Comparison of ENCODE assay signal across 15 cellular contexts in the genomic region with DNA sequence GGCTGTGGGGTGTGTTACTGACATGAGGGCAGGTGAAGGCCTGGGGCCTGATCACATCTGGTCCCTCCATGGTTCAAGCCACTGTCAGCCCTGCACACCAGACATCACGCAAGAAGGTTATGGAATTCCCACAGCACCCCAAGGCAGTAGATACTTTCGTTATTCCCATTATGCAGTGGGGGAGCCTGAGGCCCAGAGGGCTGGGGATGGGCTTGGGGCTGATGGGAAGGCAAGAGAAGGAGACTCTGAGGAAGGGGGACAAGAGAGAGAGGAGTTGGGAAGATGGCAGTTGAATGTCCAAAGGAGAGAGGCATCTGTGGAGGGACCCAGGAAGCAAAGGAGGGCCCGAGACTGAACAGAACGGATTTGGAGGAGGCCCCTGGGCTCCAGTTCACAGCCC. TPM values are rescaled to one million over a fixed set of nuclear protein-coding genes. Genes with fewer than 3 reads are reported as not detected.
DNase-seq lines count a peak whose midpoint lies in the region; ATAC-seq, FAIRE-seq and TF ChIP-seq lines count a peak whose summit lies in the region.
"Had no signal": no experiment of that assay in that cellular context is flagged by ENCODE, and none has a peak within 500 bp of the region (broad histone marks: within the 10 kb centered on the region; RNA-seq: fewer than 3 reads in every experiment).

No MANE protein-coding gene starts in this region.

- no peak; a peak in 1 of 4 replicates for TF ChIP-seq POLR2A in HepG2 (IDR thresholded peaks at IDR 0.05; ENCODE audit: insufficient read depth in 1 of 2, low read depth in 2 of 2, low read length in 2 of 2)
- TF ChIP-seq POLR2A in right lobe of liver (IDR thresholded peaks at IDR 0.05), result no peak

- H3K9me3 ChIP-seq in HepG2 (ENCODE audit: low read length) (no peaks in the 10 kb centered on the region), right lobe of liver (no peaks in the 10 kb centered on the region), left ventricle myocardium inferior (replicated peaks) (no peaks in the 10 kb centered on the region)
- H3K9me3 ChIP-seq: BLaER1 treated with 17β-estradiol and CSF1 and Interleukin-3, amounts not matched to agents 10 nM and 100 nM; HAP-1 had no signal

- H4K20me1 ChIP-seq in HepG2 (ENCODE audit: insufficient read depth, low read length), result peaks cover 3% of the 10 kb centered on the region

- in situ Hi-C loops in HepG2 (cut with HindIII; ENCODE audit: extremely low pct_ligation_motif_present, low pct_unique_long_range_greater_than_20kb), result loop anchor here (5.0 kb wide), 1 partner anchor 72 kb away; no protein-coding TSS in a partner anchor

- TF ChIP-seq EP300 in HepG2 (IDR thresholded peaks at IDR 0.05; ENCODE audit: low read depth in 2 of 2, low read length in 2 of 2) (no peak), HepG2 (CRISPR knock-in tag; IDR thresholded peaks at IDR 0.05; ENCODE audit: borderline replicate concordance) (no peak)

- H2AFZ ChIP-seq in HepG2 (ENCODE audit: low read length), result no peak overlapping the region

- no peaks in the 10 kb centered on the region for H3K79me2 ChIP-seq in HepG2 (ENCODE audit: insufficient read depth, low read length)

- peaks cover 23% of the 10 kb centered on the region for H3K4me1 Mint-ChIP-seq in central memory CD8-positive, alpha-beta T cell

- H3K9ac ChIP-seq in HepG2 (ENCODE audit: insufficient read depth, low read depth, low read length), result no peak overlapping the region
- H3K9ac ChIP-seq: BLaER1 treated with 17β-estradiol and CSF1 and Interleukin-3, amounts not matched to agents 10 nM and 100 nM had no signal

- ATAC-seq in HepG2 (no peak), right lobe of liver (no peak), foreskin keratinocyte (no peak)
- no peak for ATAC-seq in central memory CD8-positive, alpha-beta T cell (replicated peaks; ENCODE audit: extremely low read depth, poor library complexity, severe bottlenecking)
- ATAC-seq: Panc1 had no signal

- TF ChIP-seq RAD21 in HepG2 (CRISPR knock-in tag; IDR thresholded peaks at IDR 0.05), result no peak

- H3K27me3 ChIP-seq in HepG2 (ENCODE audit: control insufficient read depth in 1 of 2, insufficient read depth in 2 of 2, low read length in 2 of 2) (no peaks in the 10 kb centered on the region), right lobe of liver (no peaks in the 10 kb centered on the region), foreskin keratinocyte (no peaks in the 10 kb centered on the region), left ventricle myocardium inferior (ENCODE audit: low read depth) (no peaks in the 10 kb centered on the region)
- H3K27me3 ChIP-seq: BLaER1 treated with 17β-estradiol and CSF1 and Interleukin-3, amounts not matched to agents 10 nM and 100 nM had no signal

- no peak overlapping the region for H3K4me2 ChIP-seq in HepG2 (ENCODE audit: low read depth, low read length)
- H3K4me2 ChIP-seq: BLaER1 treated with 17β-estradiol and CSF1 and Interleukin-3, amounts not matched to agents 10 nM and 100 nM had no signal

- H3K27me3 Mint-ChIP-seq in central memory CD8-positive, alpha-beta T cell, result no peaks in the 10 kb centered on the region
- H3K27me3 Mint-ChIP-seq: IgD-negative memory B cell had no signal

- POLR2A ChIA-PET in HepG2 (lab: Yijun Ruan, JAX), result interaction anchor here (1.2 to 3.5 kb wide), 3 partner anchors 8 to 71 kb away, joined by 3 to 19 read pairs (median 9); no protein-coding TSS in a partner anchor

- CTCF ChIA-PET in HepG2 (lab: Yijun Ruan, JAX; ENCODE audit: low intra/inter-chr PET ratio, low total read pairs), result no interaction called here

- H3K36me3 Mint-ChIP-seq in central memory CD8-positive, alpha-beta T cell (ENCODE audit: insufficient read depth), result peaks cover 12% of the 10 kb centered on the region
- H3K36me3 Mint-ChIP-seq: IgD-negative memory B cell had no signal

- no TSS peak for BruUV-seq in HepG2 (replicated peaks; lab: Mats Ljungman, UMichigan)

- H3K9me3 Mint-ChIP-seq in central memory CD8-positive, alpha-beta T cell, result no peaks in the 10 kb centered on the region
- H3K9me3 Mint-ChIP-seq: IgD-negative memory B cell had no signal

- FAIRE-seq in HepG2 (lab: Jason Lieb, UNC), result no peak
- FAIRE-seq: GM12878 had no signal

- TF ChIP-seq CTCF in HepG2 (CRISPR knock-in tag; IDR thresholded peaks at IDR 0.05) (no peak), right lobe of liver (IDR thresholded peaks at IDR 0.05) (no peak), foreskin keratinocyte (conservative IDR thresholded peaks at IDR 0.05) (no peak), left ventricle myocardium inferior (IDR thresholded peaks at IDR 0.05; ENCODE audit: borderline replicate concordance) (no peak)

- H3K4me3 Mint-ChIP-seq in central memory CD8-positive, alpha-beta T cell, result no peak overlapping the region
- H3K4me3 Mint-ChIP-seq: IgD-negative memory B cell had no signal

- H3K4me1 ChIP-seq in HepG2 (ENCODE audit: insufficient read depth, low read length), result peaks cover 29% of the 10 kb centered on the region
- peaks cover 0 to 8% (median 3%) of the 10 kb centered on the region in 4 donors for H3K4me1 ChIP-seq in right lobe of liver
- no peaks in the 10 kb centered on the region for H3K4me1 ChIP-seq in foreskin keratinocyte
- peaks cover 7% of the 10 kb centered on the region for H3K4me1 ChIP-seq in left ventricle myocardium inferior
- H3K4me1 ChIP-seq: HAP-1 had no signal

- intact Hi-C loops in HepG2 (cut with micrococcal nuclease; ENCODE audit: unreplicated experiment), result no loop called here
- intact Hi-C loops in right lobe of liver (cut with DNase I), result loop anchor here (5.0 kb wide), 2 partner anchors 67 to 72 kb away; no protein-coding TSS in a partner anchor
- intact Hi-C loops in left ventricle myocardium inferior (cut with micrococcal nuclease), result loop anchor here (5.0 kb wide), 1 partner anchor 72 kb away; no protein-coding TSS in a partner anchor

- WGBS in HepG2 (ENCODE audit: low lambda C conversion rate), result 100% methylated on average over 4 of the region's 4 CpGs
- 100% methylated on average over 1 of the region's 4 CpGs for WGBS in right lobe of liver (ENCODE audit: insufficient coverage, low coverage, low lambda C conversion rate, missing lambda C conversion rate)

- H3K36me3 ChIP-seq in HepG2 (replicated peaks in 1 of 2; ENCODE audit: control insufficient read depth in 1 of 2, insufficient read depth in 2 of 2, low read length in 2 of 2) (peaks cover 8 to 18% of the 10 kb centered on the region in 2 experiments; a peak in 4 of 5 replicates), right lobe of liver (peaks cover 0 to 6% (median 0%) of the 10 kb centered on the region in 4 donors), left ventricle myocardium inferior (peaks cover 20% of the 10 kb centered on the region)

- no peak overlapping the region for H3K4me3 ChIP-seq in HepG2 (replicated peaks in 1 of 3; ENCODE audit: insufficient read depth in 1 of 3, low read depth in 2 of 3, low read length in 3 of 3)
- no peak overlapping the region for H3K4me3 ChIP-seq in right lobe of liver
- H3K4me3 ChIP-seq in left ventricle myocardium inferior, result no peak overlapping the region
- H3K4me3 ChIP-seq: BLaER1 treated with 17β-estradiol and CSF1 and Interleukin-3, amounts not matched to agents 10 nM and 100 nM; GM12878; HAP-1 had no signal

- peak; percentile 50 for DNase-seq in DMS53 (lab: John Stamatoyannopoulos, UW)
- DNase-seq in DMS53 treated with DMSO at 0.1 percent for 48 hours (lab: John Stamatoyannopoulos, UW; ENCODE audit: unreplicated experiment), result no peak
- DNase-seq in HepG2 (ENCODE audit: low spot score), result no peak
- DNase-seq in right lobe of liver, result no peak
- DNase-seq in central memory CD8-positive, alpha-beta T cell (ENCODE audit: low spot score in 2 of 2), result no peak
- no peak for DNase-seq in NCI-H2029 (lab: John Stamatoyannopoulos, UW)
- DNase-seq in foreskin keratinocyte, result no peak
- DNase-seq in left ventricle myocardium inferior, result no peak
- DNase-seq: Right ventricle myocardium superior had no signal

- H3K27ac ChIP-seq in HepG2 (ENCODE audit: extremely low read length, insufficient read depth, low read length) (no peak overlapping the region), right lobe of liver (no peak overlapping the region), foreskin keratinocyte (no peak overlapping the region), left ventricle myocardium inferior (replicated peaks) (no peak overlapping the region)
- H3K27ac ChIP-seq: BLaER1 treated with 17β-estradiol and CSF1 and Interleukin-3, amounts not matched to agents 10 nM and 100 nM had no signal

- H3K27ac Mint-ChIP-seq in central memory CD8-positive, alpha-beta T cell (ENCODE audit: low read depth), result peak overlapping the region; percentile 16

RNA-seq across cellular contexts. Expression of gene TRPV2, which starts 34.7 kb away (rescaled TPM):
- total RNA-seq in HepG2 (2016; rRNA removed; fragmentation: Illumina TruSeq; extraction: Trizol) (7.3 and 13.6 TPM in 2 replicates), right lobe of liver (1 to 10 TPM; 3.3 to 8.2 (median 4.8) TPM), foreskin keratinocyte (0.24 and 0.25 TPM in 2 replicates), left ventricle myocardium inferior (6.7 TPM)
- total RNA-seq in HepG2 (2016; cell fraction: cytosol; rRNA removed; fragmentation: Illumina TruSeq; extraction: Trizol; ENCODE audit: low read depth), result 3.5 and 3.8 TPM in 2 replicates
- total RNA-seq in HepG2 (2016; cell fraction: insoluble cytoplasmic fraction; rRNA removed; fragmentation: Illumina TruSeq; extraction: Trizol), result 6.3 and 14.4 TPM in 2 replicates
- 3.2 and 4.6 TPM in 2 replicates for total RNA-seq in HepG2 (2016; cell fraction: membrane; rRNA removed; fragmentation: Illumina TruSeq; extraction: Trizol)
- 9.6 and 14.3 TPM in 2 replicates for total RNA-seq in HepG2 (2016; cell fraction: nucleus; rRNA removed; fragmentation: Illumina TruSeq; extraction: Trizol)
- polyA plus RNA-seq in HepG2 (2011; rRNA removed) (21.3 and 37.6 TPM in 2 replicates), foreskin keratinocyte (0.10 and 0.11 TPM in 2 replicates)
- polyA plus RNA-seq in HepG2 (2011; cell fraction: cytosol; rRNA removed), result 20.1 and 21.2 TPM in 2 replicates
- polyA plus RNA-seq in HepG2 (2011; cell fraction: nucleus; rRNA removed), result 40.8 and 61.1 TPM in 2 replicates
- 26.6 and 37.4 TPM in 2 replicates for polyA plus RNA-seq in HepG2 (2012)
- polyA plus RNA-seq in HepG2 (2016; cell fraction: cytosol; fragmentation: Illumina TruSeq; extraction: Trizol; ENCODE audit: low read depth), result 2.0 and 2.3 TPM in 2 replicates
- polyA plus RNA-seq in HepG2 (2016; cell fraction: insoluble cytoplasmic fraction; fragmentation: Illumina TruSeq; extraction: Trizol; ENCODE audit: low read depth), result 3.6 and 5.9 TPM in 2 replicates
- polyA plus RNA-seq in HepG2 (2016; cell fraction: membrane; fragmentation: Illumina TruSeq; extraction: Trizol; ENCODE audit: low read depth), result 2.2 and 2.8 TPM in 2 replicates
- polyA plus RNA-seq in HepG2 (2016; cell fraction: nucleus; fragmentation: Illumina TruSeq; extraction: Trizol; ENCODE audit: insufficient read depth, low read depth), result 14.9 and 19.2 TPM in 2 replicates
- 1.4 and 45.5 TPM in 2 replicates for polyA minus RNA-seq in HepG2 (2011; rRNA and poly(A)+ RNA removed; ENCODE audit: low replicate concordance)
- 24.7 and 31.6 TPM in 2 replicates for polyA minus RNA-seq in HepG2 (2011; cell fraction: cytosol; rRNA and poly(A)+ RNA removed)
- polyA minus RNA-seq in HepG2 (2011; cell fraction: nucleus; rRNA and poly(A)+ RNA removed), result 11.8 and 18.9 TPM in 2 replicates
- total RNA-seq: HT-29 had no signal

RNA-seq across cellular contexts. Expression of gene LRRC75A, which starts 42.0 kb away (rescaled TPM):
- total RNA-seq in HepG2 (2016; rRNA removed; fragmentation: Illumina TruSeq; extraction: Trizol), result 0.06 TPM in 1 of 2 replicates, not detected in the other
- not detected in 2 replicates for total RNA-seq in HepG2 (2016; cell fraction: cytosol; rRNA removed; fragmentation: Illumina TruSeq; extraction: Trizol; ENCODE audit: low read depth)
- 0.10 TPM in 1 of 2 replicates, not detected in the other for total RNA-seq in HepG2 (2016; cell fraction: insoluble cytoplasmic fraction; rRNA removed; fragmentation: Illumina TruSeq; extraction: Trizol)
- total RNA-seq in HepG2 (2016; cell fraction: membrane; rRNA removed; fragmentation: Illumina TruSeq; extraction: Trizol), result 0.15 and 0.21 TPM in 2 replicates
- not detected in 2 replicates for total RNA-seq in HepG2 (2016; cell fraction: nucleus; rRNA removed; fragmentation: Illumina TruSeq; extraction: Trizol)
- polyA plus RNA-seq in HepG2 (2011; rRNA removed), result 0.03 and 0.18 TPM in 2 replicates
- polyA plus RNA-seq in HepG2 (2011; cell fraction: cytosol; rRNA removed), result 0.04 and 0.06 TPM in 2 replicates
- polyA plus RNA-seq in HepG2 (2011; cell fraction: nucleus; rRNA removed), result 0.10 and 0.12 TPM in 2 replicates
- polyA plus RNA-seq in HepG2 (2012), result 0.64 and 0.87 TPM in 2 replicates
- not detected in 2 replicates for polyA plus RNA-seq in HepG2 (2016; cell fraction: cytosol; fragmentation: Illumina TruSeq; extraction: Trizol; ENCODE audit: low read depth)
- not detected in 2 replicates for polyA plus RNA-seq in HepG2 (2016; cell fraction: insoluble cytoplasmic fraction; fragmentation: Illumina TruSeq; extraction: Trizol; ENCODE audit: low read depth)
- 0.08 TPM in 1 of 2 replicates, not detected in the other for polyA plus RNA-seq in HepG2 (2016; cell fraction: membrane; fragmentation: Illumina TruSeq; extraction: Trizol; ENCODE audit: low read depth)
- not detected in 2 replicates for polyA plus RNA-seq in HepG2 (2016; cell fraction: nucleus; fragmentation: Illumina TruSeq; extraction: Trizol; ENCODE audit: insufficient read depth, low read depth)
- polyA minus RNA-seq in HepG2 (2011; rRNA and poly(A)+ RNA removed; ENCODE audit: low replicate concordance), result 1.6 TPM in 1 of 2 replicates, not detected in the other
- not detected in 2 replicates for polyA minus RNA-seq in HepG2 (2011; cell fraction: cytosol; rRNA and poly(A)+ RNA removed)
- polyA minus RNA-seq in HepG2 (2011; cell fraction: nucleus; rRNA and poly(A)+ RNA removed), result 0.25 TPM in 1 of 2 replicates, not detected in the other
- under 1 TPM; 0.12 to 0.62 (median 0.22) TPM for total RNA-seq in right lobe of liver
- not detected in 2 replicates for total RNA-seq in foreskin keratinocyte
- polyA plus RNA-seq in foreskin keratinocyte, result 0.10 and 0.11 TPM in 2 replicates
- 0.96 TPM for total RNA-seq in left ventricle myocardium inferior
